26 cellular contexts compared by ENCODE assay signal in the genomic region with DNA sequence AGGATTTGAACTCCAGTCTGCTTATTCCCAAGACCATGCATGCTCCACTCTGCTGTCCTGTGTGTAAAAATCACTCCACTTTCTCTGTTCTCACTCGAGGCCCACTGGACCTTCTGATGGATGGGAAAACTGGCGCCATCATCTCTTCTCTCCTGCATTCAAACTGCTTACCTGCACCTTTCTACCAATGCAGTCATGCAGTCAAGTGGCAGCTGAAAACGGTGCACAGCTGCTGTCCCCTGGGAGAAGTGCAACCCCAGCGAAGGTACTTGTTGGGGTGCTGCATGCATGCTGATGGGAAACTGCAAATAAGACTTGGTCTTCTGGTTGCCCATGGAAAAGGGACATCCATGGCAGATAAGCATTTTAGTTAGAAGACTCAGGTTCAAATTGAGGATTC.
A peak's percentile ranks its signal among the peaks of the same experiment; 100 is the strongest.
DNase-seq lines count a peak whose midpoint lies in the region; ATAC-seq, FAIRE-seq and TF ChIP-seq lines count a peak whose summit lies in the region.
"Had no signal": no experiment of that assay in that cellular context is flagged by ENCODE, and none has a peak within 500 bp of the region (broad histone marks: within the 10 kb centered on the region; RNA-seq: fewer than 3 reads in every experiment).

No MANE protein-coding gene starts in this region.

- no CpG with 5 or more reads among the region's 4 CpGs for WGBS in trophoblast cell (ENCODE audit: extremely low coverage, insufficient coverage, insufficient read length)

- no peak overlapping the region for H3K14ac ChIP-seq in trophoblast cell (ENCODE audit: low read length)

- no peak overlapping the region for H3K23ac ChIP-seq in trophoblast cell (ENCODE audit: low read length)

- H3K4me3 ChIP-seq in bronchial epithelial cell (ENCODE audit: low read depth, low read length) (no peak overlapping the region), trophoblast cell (ENCODE audit: low read depth, low read length) (no peak overlapping the region), osteoblast (ENCODE audit: insufficient read depth, low read length) (no peak overlapping the region)
- H3K4me3 ChIP-seq: BLaER1, GM12878 had no signal

- H3K79me1 ChIP-seq in trophoblast cell (ENCODE audit: low read length): no peaks in the 10 kb centered on the region

- peak; percentile 23 for FAIRE-seq in bronchial epithelial cell (lab: Jason Lieb, UNC)
- FAIRE-seq: A204.1, GM12878, GM12892, GM18507, GM19239 had no signal

- no peak overlapping the region for H4K8ac ChIP-seq in trophoblast cell (ENCODE audit: low read depth, low read length)

- no peak overlapping the region for H2AK5ac ChIP-seq in trophoblast cell (ENCODE audit: low read length)

- no peak overlapping the region for H4K12ac ChIP-seq in trophoblast cell (ENCODE audit: low read depth, low read length)

- H3K4me2 ChIP-seq in trophoblast cell (ENCODE audit: low read length) (no peak overlapping the region), osteoblast (ENCODE audit: insufficient read depth, low read length) (no peak overlapping the region)
- H3K4me2 ChIP-seq: BLaER1 had no signal

- H3K36me3 ChIP-seq in bronchial epithelial cell (ENCODE audit: control insufficient read depth, insufficient read depth, low read length) (peaks cover 5% of the 10 kb centered on the region), trophoblast cell (ENCODE audit: control insufficient read depth in 1 of 2, insufficient read depth in 2 of 2, low read length in 2 of 2) (peaks cover 9 to 13% of the 10 kb centered on the region in 2 experiments), osteoblast (ENCODE audit: insufficient read depth, low read length) (peaks cover 4% of the 10 kb centered on the region)
- H3K36me3 ChIP-seq: BE2C had no signal

- H4K20me1 ChIP-seq in osteoblast (ENCODE audit: insufficient read depth, low read length): no peaks in the 10 kb centered on the region
- H4K20me1 ChIP-seq: BLaER1 had no signal

- TF ChIP-seq CTCF in bronchial epithelial cell (IDR thresholded peaks at IDR 0.05; ENCODE audit: insufficient read depth, low read length, severe bottlenecking): no peak
- no peak for TF ChIP-seq CTCF in osteoblast (IDR thresholded peaks at IDR 0.05; ENCODE audit: extremely low read depth, low read depth, low read length)

- H3K79me2 ChIP-seq in trophoblast cell (ENCODE audit: control insufficient read depth, insufficient read depth, low read length, poor library complexity) (no peaks in the 10 kb centered on the region), osteoblast (ENCODE audit: insufficient read depth, low read length) (no peaks in the 10 kb centered on the region)

- H2AFZ ChIP-seq in trophoblast cell (ENCODE audit: insufficient read depth, low read length, poor library complexity) (no peak overlapping the region), osteoblast (ENCODE audit: low read length) (no peak overlapping the region)

- H4K91ac ChIP-seq in trophoblast cell (ENCODE audit: low read depth, low read length): no peak overlapping the region

- no peaks in the 10 kb centered on the region for H3K27me3 ChIP-seq in bronchial epithelial cell (ENCODE audit: control insufficient read depth, insufficient read depth, low read length)
- H3K27me3 ChIP-seq in trophoblast cell (ENCODE audit: insufficient read depth, low read length): no peaks in the 10 kb centered on the region
- no peaks in the 10 kb centered on the region for H3K27me3 ChIP-seq in osteoblast (ENCODE audit: insufficient read depth, low read length)
- H3K27me3 ChIP-seq: BE2C, BLaER1 had no signal

- H2BK5ac ChIP-seq in trophoblast cell (ENCODE audit: low read depth, low read length, poor library complexity): no peak overlapping the region

- H3K4me1 ChIP-seq in trophoblast cell (ENCODE audit: control insufficient read depth in 1 of 2, insufficient read depth in 2 of 2, low read length in 2 of 2) (no peaks in the 10 kb centered on the region), osteoblast (ENCODE audit: insufficient read depth, low read length) (no peaks in the 10 kb centered on the region)
- H3K4me1 ChIP-seq: BE2C, BLaER1 had no signal

- H3K9me3 ChIP-seq in trophoblast cell (ENCODE audit: insufficient read depth, low read depth, low read length): no peaks in the 10 kb centered on the region
- H3K9me3 ChIP-seq in osteoblast (ENCODE audit: low read depth, low read length): no peaks in the 10 kb centered on the region
- H3K9me3 ChIP-seq: BE2C, BLaER1 had no signal

- H3K27ac ChIP-seq in trophoblast cell (ENCODE audit: low read depth, low read length) (no peak overlapping the region), osteoblast (ENCODE audit: low read depth, low read length) (no peak overlapping the region)
- H3K27ac ChIP-seq: BLaER1 had no signal

- ATAC-seq in HG02763 (IDR thresholded peaks at IDR 0.05; ENCODE audit: unreplicated experiment) (no peak), GM18511 (IDR thresholded peaks at IDR 0.05; ENCODE audit: unreplicated experiment) (no peak)
- ATAC-seq: GM12878 had no signal

- no peak overlapping the region for H3K18ac ChIP-seq in trophoblast cell (ENCODE audit: low read length)

- H2BK12ac ChIP-seq in trophoblast cell (ENCODE audit: low read length): no peak overlapping the region

- H2BK120ac ChIP-seq in trophoblast cell (ENCODE audit: insufficient read depth, low read length, poor library complexity): no peak overlapping the region

- no peak for DNase-seq in bronchial epithelial cell (ENCODE audit: low read depth)
- peak; percentile 15 for DNase-seq in ecto neural progenitor cell (ENCODE audit: low spot score)
- no peak for DNase-seq in trophoblast cell
- no peak for DNase-seq in osteoblast (ENCODE audit: insufficient read length, low spot score, missing footprints)
- DNase-seq: 8988T; ACHN; BE2C; C1 segment of cervical spinal cord; CD4-positive, alpha-beta memory T cell; CD4-positive, CD25-positive, alpha-beta regulatory T cell; CD8-positive, alpha-beta memory T cell; COR-L47; DMS 273 treated with DMSO at 0.1 percent for 48 hours; DMS153; DMS79; DND-41; EL; GDM1 had no signal

- H3K4ac ChIP-seq in trophoblast cell (ENCODE audit: low read depth, low read length): no peak overlapping the region

- peak overlapping the region; percentile 53 for H3K9ac ChIP-seq in trophoblast cell (ENCODE audit: low read length)
- H3K9ac ChIP-seq: BLaER1 had no signal
